20 cellular contexts compared by ENCODE assay signal in genomic region chr2:233416706-233417105, GRCh38.
A peak's percentile ranks its signal among the peaks of the same experiment; 100 is the strongest.
DNase-seq lines count a peak whose midpoint lies in the region; ATAC-seq and TF ChIP-seq lines count a peak whose summit lies in the region.
"Had no signal": no experiment of that assay in that cellular context is flagged by ENCODE, and none has a peak within 500 bp of the region (broad histone marks: within the 10 kb centered on the region; RNA-seq: fewer than 3 reads in every experiment).

No MANE protein-coding gene starts in this region.

- peaks cover 29% of the 10 kb centered on the region for H3K36me3 Mint-ChIP-seq in activated CD4-positive, alpha-beta T cell treated with anti-CD3 and anti-CD28 coated beads for 36 hours (ENCODE audit: low read depth)
- peaks cover 10% of the 10 kb centered on the region for H3K36me3 Mint-ChIP-seq in GM23338 (ENCODE audit: low read depth)

- no peaks in the 10 kb centered on the region for H3K27me3 ChIP-seq in GM23338 (ENCODE audit: insufficient read depth)
- H3K27me3 ChIP-seq: cardiac muscle cell, tibial nerve had no signal

- H3K4me2 ChIP-seq in GM23338: no peak overlapping the region

- peaks cover 12% of the 10 kb centered on the region for H3K9me3 Mint-ChIP-seq in activated CD4-positive, alpha-beta T cell treated with anti-CD3 and anti-CD28 coated beads for 36 hours (ENCODE audit: low read depth)
- H3K9me3 Mint-ChIP-seq in GM23338: peaks cover 6% of the 10 kb centered on the region

- H3K27ac Mint-ChIP-seq in activated CD4-positive, alpha-beta T cell treated with anti-CD3 and anti-CD28 coated beads for 36 hours: peak overlapping the region; percentile 95
- no peak overlapping the region for H3K27ac Mint-ChIP-seq in GM23338
- H3K27ac Mint-ChIP-seq: nephron had no signal

- no peaks in the 10 kb centered on the region for H3F3A ChIP-seq in GM23338 (replicated peaks; ENCODE audit: low read depth)

- TF ChIP-seq CTCF in GM23338 (conservative IDR thresholded peaks at IDR 0.05; ENCODE audit: low read depth in 2 of 2) (no peak), retinal pigment epithelial cell (conservative IDR thresholded peaks at IDR 0.05; ENCODE audit: low read depth, low read length) (peak; percentile 17)

- peaks cover 3% of the 10 kb centered on the region; the same call in 1 of the 2 replicates for H3K36me3 ChIP-seq in GM23338 (ENCODE audit: insufficient read depth)
- H3K36me3 ChIP-seq: cardiac muscle cell, tibial nerve, WERI-Rb-1 had no signal

- H4K20me1 ChIP-seq in GM23338 (replicated peaks; ENCODE audit: insufficient read depth): peaks cover 5% of the 10 kb centered on the region; the same call in 1 of the 2 replicates

- H3K4me3 ChIP-seq in GM23338: no peak overlapping the region
- no peak overlapping the region for H3K4me3 ChIP-seq in retinal pigment epithelial cell (ENCODE audit: low read length)
- H3K4me3 ChIP-seq: cardiac muscle cell, tibial nerve had no signal

- POLR2A ChIA-PET in activated CD4-positive, alpha-beta T cell treated with anti-CD3 and anti-CD28 coated beads for 36 hours (lab: Charles Lee): no interaction called here

- DNase-seq in activated CD4-positive, alpha-beta T cell treated with anti-CD3 and anti-CD28 coated beads for 36 hours: no peak
- no peak for DNase-seq in activated CD4-positive, alpha-beta T cell treated with anti-CD3 and anti-CD28 coated beads, Interleukin-2, amount 50 U/mL, for 1 hour
- DNase-seq in GM23338 (ENCODE audit: low spot score) (peak; percentile 44), cerebellar cortex (ENCODE audit: low spot score) (peak; percentile 53), retinal pigment epithelial cell (ENCODE audit: low read depth) (no peak), NCI-H128 (lab: John Stamatoyannopoulos, UW; ENCODE audit: unreplicated experiment) (no peak), NCI-H146 treated with DMSO at 0.1 percent for 48 hours (lab: John Stamatoyannopoulos, UW; ENCODE audit: unreplicated experiment) (no peak)
- DNase-seq: 8988T, EL, left ventricle myocardium superior, MM.1S, NCI-H2081, NCI-H524, OCI-M1, retina, WERI-Rb-1 had no signal

- no peak for ATAC-seq in activated CD4-positive, alpha-beta T cell treated with anti-CD3 and anti-CD28 coated beads for 36 hours
- ATAC-seq in GM23338: peak; percentile 22
- no peak for ATAC-seq in HG03280 (IDR thresholded peaks at IDR 0.05; ENCODE audit: unreplicated experiment)
- ATAC-seq: left ventricle myocardium superior had no signal

- intact Hi-C loops in activated CD4-positive, alpha-beta T cell treated with anti-CD3 and anti-CD28 coated beads for 36 hours (cut with DNase I, micrococcal nuclease): loop anchor here in 1 of 2 experiments (2.0 to 10.0 kb wide), 4 partner anchors 66 to 878 kb away; partner anchors contain the start of gene HJURP

- H3K79me2 ChIP-seq in GM23338 (replicated peaks; ENCODE audit: insufficient read depth): peaks cover 21% of the 10 kb centered on the region

- no peak overlapping the region for H3K4me3 Mint-ChIP-seq in activated CD4-positive, alpha-beta T cell treated with anti-CD3 and anti-CD28 coated beads for 36 hours
- H3K4me3 Mint-ChIP-seq in GM23338: no peak overlapping the region
- H3K4me3 Mint-ChIP-seq: nephron had no signal

- H2AFZ ChIP-seq in GM23338: no peak overlapping the region

- no peaks in the 10 kb centered on the region for H3K27me3 Mint-ChIP-seq in activated CD4-positive, alpha-beta T cell treated with anti-CD3 and anti-CD28 coated beads for 36 hours
- peaks cover 10% of the 10 kb centered on the region for H3K27me3 Mint-ChIP-seq in GM23338 (ENCODE audit: insufficient read depth, low read depth, poor library complexity)

- peaks cover 16% of the 10 kb centered on the region for H3K4me1 ChIP-seq in GM23338 (ENCODE audit: insufficient read depth)

- no peaks in the 10 kb centered on the region for H3K9me2 ChIP-seq in GM23338 (ENCODE audit: insufficient read depth)

- CTCF ChIA-PET in activated CD4-positive, alpha-beta T cell treated with anti-CD3 and anti-CD28 coated beads for 36 hours (lab: Charles Lee): interaction anchor here (0.7 to 10.4 kb wide), 6 partner anchors 11 to 62 kb away, joined by 3 to 102 read pairs (median 4); partner anchors contain the start of gene DGKD

- H3K4me1 Mint-ChIP-seq in activated CD4-positive, alpha-beta T cell treated with anti-CD3 and anti-CD28 coated beads for 36 hours: peaks cover 90% of the 10 kb centered on the region
- H3K4me1 Mint-ChIP-seq in GM23338: peaks cover 43% of the 10 kb centered on the region

- H3K27ac ChIP-seq in GM23338 (ENCODE audit: low read depth): 0 out of 2 replicates have a peak overlapping the region, but pooled peaks have one; percentile 50
- H3K27ac ChIP-seq: cardiac muscle cell, tibial nerve, WERI-Rb-1 had no signal

TF ChIP-seq in GM23338, 12 proteins besides CTCF, POLR2A, EP300 and RAD21:
- TF ChIP-seq ZNF331 (CRISPR knock-in tag; IDR thresholded peaks at IDR 0.05; ENCODE audit: low read depth): no peak
- TF ChIP-seq JUNB (IDR thresholded peaks at IDR 0.05; ENCODE audit: unreplicated experiment): no peak
TF ChIP-seq in GM23338: peak in this region for 0.

Comparison
In these comparisons a context has a peak if more than half of its experiments do, and no peak if none do; other contexts are left out.
1. DNase-seq: peak in GM23338 (single experiment) and cerebellar cortex (single experiment); none in activated CD4-positive, alpha-beta T cell treated with anti-CD3 and anti-CD28 coated beads for 36 hours (single experiment), activated CD4-positive, alpha-beta T cell treated with anti-CD3 and anti-CD28 coated beads, Interleukin-2, amount 50 U/mL, for 1 hour (single experiment), retinal pigment epithelial cell (single experiment), NCI-H128 (single experiment) and NCI-H146 treated with DMSO at 0.1 percent for 48 hours (single experiment).